ENCODE assay signal across 20 cellular contexts in the genomic region with DNA sequence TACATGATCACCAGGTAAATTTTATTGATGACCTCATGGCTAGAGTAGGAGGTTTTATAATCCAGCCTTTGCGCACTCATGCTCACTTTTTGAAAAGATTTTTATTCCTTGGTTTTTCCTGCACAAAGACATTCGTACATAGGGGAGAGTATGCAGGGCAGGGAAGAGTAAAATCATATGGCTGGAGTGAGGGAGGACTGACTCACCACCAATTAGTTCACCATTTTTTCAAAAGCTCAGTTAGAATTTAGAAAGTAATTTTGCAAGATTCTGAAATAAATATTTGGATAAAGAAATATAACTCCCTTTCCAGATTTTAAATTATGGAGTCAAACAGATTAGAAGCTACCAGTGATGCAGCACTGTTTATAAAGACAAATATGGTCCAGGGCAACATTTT.
"Had no signal": no experiment of that assay in that cellular context is flagged by ENCODE, and none has a peak within 500 bp of the region (broad histone marks: within the 10 kb centered on the region; RNA-seq: fewer than 3 reads in every experiment).

No MANE protein-coding gene starts in this region.

- H3K4me3 Mint-ChIP-seq: activated CD4-positive, alpha-beta T cell treated with anti-CD3 and anti-CD28 coated beads for 36 hours; activated T-helper 1 cell treated with anti-CD3 and anti-CD28 coated beads, Interleukin-12 subunit alpha, Interleukin-12 subunit beta, Interleukin-2, Interleukin-4 antibody, amounts not matched to agents 30 ng/mL and 10 ng/mL and 1 ng/mL, durations not matched to agents 14 hours and 24 hours and 36 hours; nephron; stimulated activated naive CD8-positive, alpha-beta T cell treated with anti-CD3 and anti-CD28 coated beads, Interleukin-15, Interleukin-2, amounts not matched to agents 100 ng/mL and 50 ng/mL, for 24 hours had no signal

- H3K4me3 ChIP-seq: lower lobe of right lung, prostate gland, right atrium auricular region had no signal

- H3K36me3 ChIP-seq: lower lobe of right lung, prostate gland, right atrium auricular region, tibial nerve had no signal

- H3K4me1 ChIP-seq: lower lobe of right lung, prostate gland, right atrium auricular region, tibial nerve had no signal

- H3K27ac ChIP-seq: foreskin keratinocyte, lower lobe of right lung, prostate gland, right atrium auricular region, tibial nerve had no signal

- H3K36me3 Mint-ChIP-seq: activated naive CD4-positive, alpha-beta T cell treated with anti-CD3 and anti-CD28 coated beads, Interleukin-2, amount 50 U/mL, for 72 hours had no signal

- ATAC-seq: activated CD4-positive, alpha-beta T cell treated with anti-CD3 and anti-CD28 coated beads for 36 hours; activated naive CD4-positive, alpha-beta T cell treated with anti-CD3 and anti-CD28 coated beads, Interleukin-2, amount 50 U/mL, for 72 hours; esophagus mucosa; foreskin keratinocyte; left colon; lower lobe of right lung had no signal

- H3K4me1 Mint-ChIP-seq: activated CD4-positive, alpha-beta T cell treated with anti-CD3 and anti-CD28 coated beads for 36 hours; nephron had no signal

- H3K27ac Mint-ChIP-seq: activated CD4-positive, alpha-beta T cell treated with anti-CD3 and anti-CD28 coated beads for 36 hours; activated naive CD4-positive, alpha-beta T cell treated with anti-CD3 and anti-CD28 coated beads, Interleukin-2, amount 50 U/mL, for 72 hours; activated T-helper 1 cell treated with anti-CD3 and anti-CD28 coated beads, Interleukin-12 subunit alpha, Interleukin-12 subunit beta, Interleukin-2, Interleukin-4 antibody, amounts not matched to agents 30 ng/mL and 10 ng/mL and 1 ng/mL, durations not matched to agents 14 hours and 24 hours and 36 hours; stimulated activated naive CD8-positive, alpha-beta T cell treated with anti-CD3 and anti-CD28 coated beads, Interleukin-15, Interleukin-2, amounts not matched to agents 100 ng/mL and 50 ng/mL, for 24 hours had no signal

- H3K27me3 ChIP-seq: foreskin keratinocyte, right atrium auricular region, tibial nerve had no signal

- H3K9me3 ChIP-seq: lower lobe of right lung, prostate gland, right atrium auricular region, tibial nerve had no signal

- H3K27me3 Mint-ChIP-seq: activated CD4-positive, alpha-beta T cell treated with anti-CD3 and anti-CD28 coated beads for 36 hours; stimulated activated naive CD8-positive, alpha-beta T cell treated with anti-CD3 and anti-CD28 coated beads, Interleukin-15, Interleukin-2, amounts not matched to agents 100 ng/mL and 50 ng/mL, for 24 hours had no signal

- H3K9me3 Mint-ChIP-seq: activated naive CD4-positive, alpha-beta T cell treated with anti-CD3 and anti-CD28 coated beads, Interleukin-2, amount 50 U/mL, for 72 hours; activated T-helper 1 cell treated with anti-CD3 and anti-CD28 coated beads, Interleukin-12 subunit alpha, Interleukin-12 subunit beta, Interleukin-2, Interleukin-4 antibody, amounts not matched to agents 30 ng/mL and 10 ng/mL and 1 ng/mL, durations not matched to agents 14 hours and 24 hours and 36 hours; nephron; stimulated activated naive CD8-positive, alpha-beta T cell treated with anti-CD3 and anti-CD28 coated beads, Interleukin-15, Interleukin-2, amounts not matched to agents 100 ng/mL and 50 ng/mL, for 24 hours had no signal

- DNase-seq: activated CD4-positive, alpha-beta T cell treated with anti-CD3 and anti-CD28 coated beads for 36 hours; activated CD4-positive, alpha-beta T cell treated with anti-CD3 and anti-CD28 coated beads, Interleukin-2, amount 50 U/mL, for 48 hours; activated gamma-delta T cell treated with Interleukin-2 at 50 U/mL for 16 hours; activated T-cell treated with anti-CD3 and anti-CD28 coated beads for 4 hours; effector CD4-positive, alpha-beta T cell; glutamatergic neuron; hippocampal formation; left colon; lower lobe of right lung; nucleus accumbens; T-helper 2 cell had no signal
